26 cellular contexts compared by ENCODE assay signal in the genomic region with DNA sequence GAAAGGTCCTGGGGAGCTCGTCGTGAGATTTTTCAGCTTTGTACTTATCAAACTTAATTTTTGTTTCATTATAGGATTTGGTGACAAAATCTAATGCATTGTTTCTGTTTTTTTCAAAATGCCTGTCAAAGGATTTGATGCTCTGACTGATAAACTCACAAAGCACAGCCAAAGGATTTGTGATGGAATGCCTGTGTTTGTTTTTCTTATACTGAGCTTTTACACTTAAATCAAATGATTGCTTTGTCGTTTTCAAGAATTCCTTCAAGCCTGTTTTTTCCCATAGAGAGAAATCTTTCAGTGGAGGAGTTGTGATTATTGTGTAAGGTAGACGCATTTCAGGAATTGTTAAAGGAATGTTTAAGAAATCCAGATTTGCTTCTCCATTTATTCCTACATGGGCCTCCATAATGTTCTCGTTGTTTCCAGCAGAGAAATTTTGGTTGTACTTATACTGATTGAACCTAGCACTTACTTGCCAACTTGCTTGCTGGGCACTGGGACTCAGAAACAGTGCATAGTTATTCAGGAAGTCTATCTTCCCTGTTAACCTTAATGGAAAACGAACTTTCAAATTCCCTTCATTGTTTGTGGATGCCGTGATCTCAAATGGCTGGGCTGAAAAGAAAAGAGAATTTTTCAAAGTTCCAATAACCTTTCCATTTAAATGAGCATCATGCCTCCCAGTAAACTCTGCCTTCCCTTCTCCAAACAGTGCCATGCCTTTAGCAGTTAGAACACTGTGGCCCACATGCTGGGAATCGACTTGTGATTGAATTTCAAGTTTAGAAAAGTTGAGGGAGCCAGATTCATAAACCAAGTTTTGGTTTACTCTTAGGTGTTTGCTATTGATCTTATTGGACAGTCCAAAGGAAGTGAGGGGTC. TPM values are rescaled to one million over a fixed set of nuclear protein-coding genes. Genes with fewer than 3 reads are reported as not detected.
DNase-seq lines count a peak whose midpoint lies in the region; ATAC-seq and TF ChIP-seq lines count a peak whose summit lies in the region.
"Had no signal": no experiment of that assay in that cellular context is flagged by ENCODE, and none has a peak within 500 bp of the region (broad histone marks: within the 10 kb centered on the region; RNA-seq: fewer than 3 reads in every experiment).

No MANE protein-coding gene starts in this region.

- H3K4me1 Mint-ChIP-seq in WTC11 (no peaks in the 10 kb centered on the region), GM23338 (no peaks in the 10 kb centered on the region)
- H3K4me1 Mint-ChIP-seq: CD14-positive monocyte; CD4-positive, alpha-beta memory T cell; CD4-positive, CD25-positive, alpha-beta regulatory T cell; CD8-positive, alpha-beta memory T cell had no signal

- no peak for TF ChIP-seq RAD21 in liver (IDR thresholded peaks at IDR 0.05)

- 0 out of 2 replicates have a peak, but pooled peaks cover 3% of the 10 kb centered on the region for H3K9me2 ChIP-seq in GM23338 (ENCODE audit: insufficient read depth)

- ATAC-seq in WTC11 (no peak), GM23338 (no peak)
- ATAC-seq: GM12878 had no signal

- no peak overlapping the region for H3K27ac Mint-ChIP-seq in WTC11
- no peak overlapping the region for H3K27ac Mint-ChIP-seq in GM23338
- H3K27ac Mint-ChIP-seq: CD14-positive monocyte; CD4-positive, alpha-beta memory T cell had no signal

- H3K9me3 Mint-ChIP-seq in WTC11 (peaks cover 18% of the 10 kb centered on the region), GM23338 (0 out of 3 replicates have a peak, but pooled peaks cover 5% of the 10 kb centered on the region)
- H3K9me3 Mint-ChIP-seq: CD4-positive, alpha-beta memory T cell; CD8-positive, alpha-beta memory T cell had no signal

- no peaks in the 10 kb centered on the region for H3K79me2 ChIP-seq in GM23338 (replicated peaks; ENCODE audit: insufficient read depth)

- 84% methylated on average over 8 of the region's 8 CpGs for WGBS in liver

- H3K36me3 ChIP-seq in liver (ENCODE audit: control insufficient read depth in 4 of 4, insufficient read depth in 3 of 4, low read depth in 1 of 4, low read length in 3 of 4) (peaks cover 18 to 87% (median 79%) of the 10 kb centered on the region in 4 donors), GM23338 (ENCODE audit: insufficient read depth) (no peaks in the 10 kb centered on the region)
- H3K36me3 ChIP-seq: BE2C, BLaER1 had no signal

- H3K36me3 Mint-ChIP-seq in WTC11, result no peaks in the 10 kb centered on the region
- no peaks in the 10 kb centered on the region for H3K36me3 Mint-ChIP-seq in GM23338 (ENCODE audit: low read depth)
- H3K36me3 Mint-ChIP-seq: CD14-positive monocyte; CD4-positive, alpha-beta memory T cell; CD4-positive, CD25-positive, alpha-beta regulatory T cell; CD8-positive, alpha-beta memory T cell had no signal

- H3K27ac ChIP-seq in liver (ENCODE audit: low read depth in 1 of 2, low read length in 2 of 2) (no peak overlapping the region), GM23338 (ENCODE audit: low read depth) (no peak overlapping the region)
- H3K27ac ChIP-seq: BLaER1 had no signal

- TF ChIP-seq CTCF in WTC11 (IDR thresholded peaks at IDR 0.05), result no peak
- no peak for TF ChIP-seq CTCF in liver (IDR thresholded peaks at IDR 0.05; ENCODE audit: low read depth, low read length, missing input control)
- no peak for TF ChIP-seq CTCF in GM23338 (conservative IDR thresholded peaks at IDR 0.05; ENCODE audit: low read depth in 2 of 2)

- POLR2A ChIA-PET in WTC11 (lab: Charles Lee), result no interaction called here

- no peaks in the 10 kb centered on the region for H4K20me1 ChIP-seq in GM23338 (replicated peaks; ENCODE audit: insufficient read depth)
- H4K20me1 ChIP-seq: BLaER1 had no signal

- H3K4me3 ChIP-seq in liver (ENCODE audit: low read depth in 1 of 3, low read length in 3 of 3) (no peak overlapping the region), GM23338 (no peak overlapping the region)
- H3K4me3 ChIP-seq: BLaER1, GM12878 had no signal

- no peak overlapping the region for H3K4me2 ChIP-seq in GM23338
- H3K4me2 ChIP-seq: BLaER1 had no signal

- no peak overlapping the region for H2AFZ ChIP-seq in GM23338

- DNase-seq in WTC11 (ENCODE audit: low spot score), result no peak
- peak; percentile 1 for DNase-seq in islet precursor cell
- no peak for DNase-seq in SIG-M5 treated with dmso at 0.1 percent for 504 hours (lab: John Stamatoyannopoulos, UW; ENCODE audit: unreplicated experiment)
- no peak for DNase-seq in DMS153 treated with DMSO at 0.1 percent for 48 hours (lab: John Stamatoyannopoulos, UW; ENCODE audit: unreplicated experiment)
- DNase-seq in GM23338 (ENCODE audit: low spot score), result no peak
- DNase-seq: 8988T; ACHN; BE2C; C1 segment of cervical spinal cord; Calu3; CD4-positive, alpha-beta memory T cell; CD4-positive, CD25-positive, alpha-beta regulatory T cell; CD8-positive, alpha-beta memory T cell; COR-L47; DMS53; DMS79; DND-41; EL; GDM1 had no signal

- H3K27me3 Mint-ChIP-seq in WTC11 (ENCODE audit: low read depth) (peaks cover 8% of the 10 kb centered on the region), GM23338 (ENCODE audit: insufficient read depth, low read depth, poor library complexity) (peaks cover 2% of the 10 kb centered on the region)

- CTCF ChIA-PET in WTC11 (lab: Charles Lee), result no interaction called here

- H3K9me3 ChIP-seq in liver (ENCODE audit: control insufficient read depth in 4 of 4, low read length in 3 of 4), result no peaks in the 10 kb centered on the region
- H3K9me3 ChIP-seq: BE2C, BLaER1 had no signal

- H3K27me3 ChIP-seq in liver (ENCODE audit: control insufficient read depth in 4 of 4, insufficient read depth in 4 of 4, low read length in 3 of 4) (no peaks in the 10 kb centered on the region), GM23338 (ENCODE audit: insufficient read depth) (no peaks in the 10 kb centered on the region)
- H3K27me3 ChIP-seq: BLaER1 had no signal

- no peak overlapping the region for H3K4me3 Mint-ChIP-seq in WTC11
- H3K4me3 Mint-ChIP-seq in GM23338, result no peak overlapping the region
- H3K4me3 Mint-ChIP-seq: CD14-positive monocyte; CD4-positive, alpha-beta memory T cell; CD4-positive, CD25-positive, alpha-beta regulatory T cell; CD8-positive, alpha-beta memory T cell had no signal

- H3F3A ChIP-seq in GM23338 (replicated peaks; ENCODE audit: low read depth), result no peaks in the 10 kb centered on the region

- no peak overlapping the region for H3K9ac ChIP-seq in liver (ENCODE audit: low read depth in 1 of 2, low read length in 2 of 2)
- H3K9ac ChIP-seq: BLaER1 had no signal

- H3K4me1 ChIP-seq in liver (ENCODE audit: control insufficient read depth in 4 of 4, insufficient read depth in 4 of 4, low read length in 3 of 4), result no peaks in the 10 kb centered on the region
- H3K4me1 ChIP-seq in GM23338 (ENCODE audit: insufficient read depth), result no peaks in the 10 kb centered on the region
- H3K4me1 ChIP-seq: BE2C, BLaER1 had no signal

TF ChIP-seq in WTC11, 78 proteins besides CTCF, POLR2A, EP300 and RAD21:
- no peak for TF ChIP-seq FOXK1 (CRISPR knock-in tag; IDR thresholded peaks at IDR 0.05)
- TF ChIP-seq ESRRA (CRISPR knock-in tag; IDR thresholded peaks at IDR 0.05; ENCODE audit: borderline replicate concordance), result no peak
- no peak for TF ChIP-seq TEAD1 (CRISPR knock-in tag; IDR thresholded peaks at IDR 0.05)
- no peak for TF ChIP-seq SMAD3 (CRISPR knock-in tag; IDR thresholded peaks at IDR 0.05; ENCODE audit: borderline replicate concordance)
- 0 out of 2 replicates have a peak, but pooled peaks have one; percentile 5 for TF ChIP-seq GABPB1 (CRISPR knock-in tag; IDR thresholded peaks at IDR 0.05)
- no peak for TF ChIP-seq GRHL2 (CRISPR knock-in tag; IDR thresholded peaks at IDR 0.05; ENCODE audit: insufficient replicate concordance, severe bottlenecking)

TF ChIP-seq in liver, 16 proteins besides CTCF, POLR2A, EP300 and RAD21 (continues in another document):
- TF ChIP-seq HNF4G (IDR thresholded peaks at IDR 0.05) (no peak), TAF1 (conservative IDR thresholded peaks at IDR 0.05) (no peak), GABPA (IDR thresholded peaks at IDR 0.05 in 1 of 2, conservative IDR thresholded peaks at IDR 0.05 in 1 of 2) (no peak), SP1 (IDR thresholded peaks at IDR 0.05) (no peak), RXRA (IDR thresholded peaks at IDR 0.05) (no peak)

TF ChIP-seq in GM23338, 12 proteins besides CTCF, POLR2A, EP300 and RAD21 (continues in another document):
- TF ChIP-seq POLR2AphosphoS5 (IDR thresholded peaks at IDR 0.05; ENCODE audit: low read depth), result no peak
- no peak for TF ChIP-seq EZH2 (IDR thresholded peaks at IDR 0.05; ENCODE audit: low read depth, unreplicated experiment)
- no peak for TF ChIP-seq ZNF114 (CRISPR knock-in tag; IDR thresholded peaks at IDR 0.05)

RNA-seq across cellular contexts. Expression of a gene that starts 36.5 kb away (rescaled TPM):
- 1.4 to 1.6 TPM (median 1.5 TPM) in 3 replicates for total RNA-seq in WTC11 (2021)
- 1,000 to 10,000 TPM; 2,357 to 2,949 TPM for total RNA-seq in liver
- 100 to 1,000 TPM; 431 to 570 TPM for polyA plus RNA-seq in liver
- total RNA-seq in GM23338 (2014; rRNA removed; shearing (Covaris generic)), result 0.56 and 0.62 TPM in 2 replicates
- polyA plus RNA-seq in GM23338 (2016; fragmentation: Nextera tagmentation; extraction: Ambion mirVana), result 0.08 and 0.12 TPM in 2 replicates
- total RNA-seq: A673; CD4-positive, alpha-beta memory T cell; CD4-positive, CD25-positive, alpha-beta regulatory T cell; CD8-positive, alpha-beta memory T cell; Daoy; G401 had no signal
- polyA plus RNA-seq: CD4-positive, alpha-beta memory T cell; CD4-positive, CD25-positive, alpha-beta regulatory T cell; CD8-positive, alpha-beta memory T cell; GM12878 had no signal

Comparison
In these comparisons a context has a peak if more than half of its experiments do, and no peak if none do; other contexts are left out.
1. RNA of a gene that starts 36.5 kb away (total RNA-seq): 2,357 to 2,949 TPM in liver; 1.4 to 1.6 TPM in WTC11 and 0.56 to 0.62 TPM in GM23338; every median in the first group is over 100 times any median in the second.